In genomic region chr1:198300451-198300850, GRCh38 we compare ENCODE assay signal across 20 cellular contexts.
"Had no signal": no experiment of that assay in that cellular context is flagged by ENCODE, and none has a peak within 500 bp of the region (broad histone marks: within the 10 kb centered on the region; RNA-seq: fewer than 3 reads in every experiment).

No MANE protein-coding gene starts in this region.

- H3K27ac ChIP-seq: coronary artery, heart left ventricle, pancreas, suprapubic skin, thyroid gland had no signal

- H3K9me3 Mint-ChIP-seq: endodermal cell; naive thymus-derived CD8-positive, alpha-beta T cell; type B pancreatic cell had no signal

- H3K4me1 ChIP-seq: pancreas, suprapubic skin, thyroid gland had no signal

- H3K4me3 Mint-ChIP-seq: endodermal cell; naive thymus-derived CD8-positive, alpha-beta T cell; type B pancreatic cell had no signal

- H3K27me3 Mint-ChIP-seq: naive thymus-derived CD8-positive, alpha-beta T cell; progenitor cell of endocrine pancreas; type B pancreatic cell had no signal

- H3K27me3 ChIP-seq: heart left ventricle, pancreas, suprapubic skin, thyroid gland had no signal

- H3K27ac Mint-ChIP-seq: endodermal cell, progenitor cell of endocrine pancreas, type B pancreatic cell had no signal

- DNase-seq: effector CD4-positive, alpha-beta T cell; endodermal cell; erythroblast; heart left ventricle; hippocampal formation; mammary epithelial cell; mucosa of descending colon; naive thymus-derived CD8-positive, alpha-beta T cell; occipital lobe; pancreas; right cardiac atrium; small intestine; stimulated activated CD4-positive, alpha-beta T cell treated with anti-CD3 and anti-CD28 coated beads, Interleukin-12 subunit alpha, Interleukin-12 subunit beta, amount 100 ng/mL, for 4 hours; stimulated activated naive CD8-positive, alpha-beta T cell treated with anti-CD3 and anti-CD28 coated beads, Interleukin-15, Interleukin-2, amounts not matched to agents 100 U/mL and 50 U/mL, for 24 hours; thyroid gland had no signal

- ATAC-seq: heart left ventricle; left lobe of liver; mucosa of descending colon; naive thymus-derived CD8-positive, alpha-beta T cell; pancreas; right cardiac atrium; stimulated activated naive CD8-positive, alpha-beta T cell treated with anti-CD3 and anti-CD28 coated beads, Interleukin-15, Interleukin-2, amounts not matched to agents 100 U/mL and 50 U/mL, for 24 hours had no signal

- H3K4me3 ChIP-seq: coronary artery, heart left ventricle, mucosa of descending colon, pancreas, suprapubic skin, thyroid gland had no signal

- H3K36me3 ChIP-seq: pancreas had no signal
